Comparison of ENCODE assay signal across 25 cellular contexts in the genomic region with DNA sequence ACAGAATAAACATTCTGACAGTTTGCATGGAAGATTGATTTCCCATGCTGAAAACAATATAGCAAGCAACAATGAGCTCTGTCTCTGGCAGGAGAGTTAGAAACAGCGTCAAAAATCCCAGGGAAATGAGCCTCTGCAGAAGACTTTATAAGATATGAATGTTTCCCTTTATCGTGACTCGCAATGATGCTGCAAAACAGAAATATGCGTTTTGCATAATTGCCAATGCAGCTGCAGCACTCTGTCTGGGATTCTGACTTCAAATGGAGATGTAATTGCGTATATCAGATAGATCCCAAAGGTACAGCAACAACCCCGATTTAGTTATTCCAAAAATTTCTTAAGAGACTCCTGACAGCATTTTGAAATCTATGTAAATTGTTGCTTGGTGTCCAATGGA.
"Had no signal": no experiment of that assay in that cellular context is flagged by ENCODE, and none has a peak within 500 bp of the region (broad histone marks: within the 10 kb centered on the region; RNA-seq: fewer than 3 reads in every experiment).

No MANE protein-coding gene starts in this region.

- H3K27ac ChIP-seq: Peyer's patch, SK-N-MC, VCaP had no signal

- H3K4me1 ChIP-seq: Peyer's patch had no signal

- DNase-seq: activated CD4-positive, alpha-beta memory T cell treated with anti-CD3 and anti-CD28 coated beads for 36 hours; activated CD4-positive, alpha-beta T cell treated with anti-CD3 and anti-CD28 coated beads, Interleukin-2, amount 10 ng/mL, durations not matched to agents 7 days and 5 days; activated CD4-positive, CD25-positive, alpha-beta regulatory T cell; activated CD8-positive, alpha-beta memory T cell treated with anti-CD3 and anti-CD28 coated beads for 24 hours; activated gamma-delta T cell; activated naive CD4-positive, alpha-beta T cell treated with anti-CD3 and anti-CD28 coated beads for 36 hours; activated T-cell treated with anti-CD3 and anti-CD28 coated beads for 4 hours; activated T-cell treated with anti-CD3 and anti-CD28 coated beads, Interleukin-2, amount 50 U/mL, for 48 hours; anterior cingulate cortex; caudate nucleus; MG63; MV-4-11; NCI-H1105; NCI-H1436; NCI-H1694 treated with DMSO at 0.1 percent for 48 hours; NCI-H2081; NCI-H2227 treated with DMSO at 0.1 percent for 48 hours; NCI-H446 treated with DMSO at 0.1 percent for 48 hours; NCI-H69; Peyer's patch; SIG-M5; T-helper 1 cell had no signal

- ATAC-seq: activated T-helper 17 cell treated with anti-CD3 and anti-CD28 coated beads, Interleukin-2, amount 50 U/mL, for 72 hours had no signal

- H3K36me3 ChIP-seq: MG63, Peyer's patch had no signal

- H3K4me3 ChIP-seq: MG63, Peyer's patch, SK-N-MC had no signal

- H3K9me3 ChIP-seq: MG63 had no signal

- H3K27me3 ChIP-seq: MG63, Peyer's patch had no signal
